In genomic region chr1:243842978-243843490, GRCh38 we compare ENCODE assay signal across 8 cellular contexts. TPM values are rescaled to one million over a fixed set of nuclear protein-coding genes. Genes with fewer than 3 reads are reported as not detected.
DNase-seq lines count a peak whose midpoint lies in the region; ATAC-seq, FAIRE-seq and TF ChIP-seq lines count a peak whose summit lies in the region.

No MANE protein-coding gene starts in this region.

- H3K27ac Mint-ChIP-seq in osteocyte (ENCODE audit: unreplicated experiment), result peak overlapping the region; percentile 96

- no peak overlapping the region for H2AFZ ChIP-seq in endothelial cell of umbilical vein (ENCODE audit: low read depth, low read length)

- H3K27me3 Mint-ChIP-seq in osteocyte (ENCODE audit: unreplicated experiment), result no peaks in the 10 kb centered on the region

- CTCF ChIA-PET in endothelial cell of umbilical vein (lab: Charles Lee), result no interaction called here

- H3K4me1 ChIP-seq in endothelial cell of umbilical vein (ENCODE audit: control insufficient read depth, extremely low read depth, insufficient read depth, low read length), result peaks cover 30% of the 10 kb centered on the region

- intact Hi-C loops in endothelial cell of umbilical vein (cut with micrococcal nuclease), result loop anchor here (2.0 to 10.0 kb wide), 3 partner anchors 50 to 602 kb away; no protein-coding TSS in a partner anchor
- intact Hi-C loops in dorsolateral prefrontal cortex (cut with DNase I), result loop anchor here in 1 of 2 donors (10.0 kb wide), 1 partner anchor 148 kb away; no protein-coding TSS in a partner anchor

- peak; percentile 86 for FAIRE-seq in endothelial cell of umbilical vein (lab: Jason Lieb, UNC)

- in situ Hi-C loops in Caki2 (cut with HindIII; ENCODE audit: low pct_unique_long_range_greater_than_20kb, low sequenced_read_pairs), result no loop called here

- H3K9me3 Mint-ChIP-seq in osteocyte (ENCODE audit: unreplicated experiment), result peaks cover 3% of the 10 kb centered on the region

- peak overlapping the region; percentile 75 for H3K4me2 ChIP-seq in endothelial cell of umbilical vein (ENCODE audit: insufficient read depth, low read length)

- H3K9me3 ChIP-seq in endothelial cell of umbilical vein (replicated peaks; ENCODE audit: control insufficient read depth, insufficient read depth, low read length), result no peaks in the 10 kb centered on the region
- H3K9me3 ChIP-seq in WERI-Rb-1 (ENCODE audit: severe bottlenecking), result no peaks in the 10 kb centered on the region

- no peak for TF ChIP-seq CTCF in endothelial cell of umbilical vein (IDR thresholded peaks at IDR 0.05; ENCODE audit: extremely low read depth in 1 of 2, insufficient read depth in 1 of 2, low read depth in 1 of 2, low read length in 2 of 2)
- no peak for TF ChIP-seq CTCF in osteocyte (IDR thresholded peaks at IDR 0.05)
- no peak for TF ChIP-seq CTCF in WERI-Rb-1 (IDR thresholded peaks at IDR 0.05; ENCODE audit: low read depth, low read length)
- TF ChIP-seq CTCF in dorsolateral prefrontal cortex (IDR thresholded peaks at IDR 0.05 in 54 of 56, conservative IDR thresholded peaks at IDR 0.05 in 2 of 56; ENCODE audit: low read depth in 1 of 56, partially characterized antibody in 56 of 56), result no peak

- BruUV-seq in endothelial cell of umbilical vein (replicated peaks; lab: Mats Ljungman, UMichigan), result no TSS peak

- H3K36me3 ChIP-seq in endothelial cell of umbilical vein (ENCODE audit: control insufficient read depth in 2 of 2, extremely low read depth in 1 of 2, insufficient read depth in 2 of 2, low read length in 2 of 2) (no peaks in the 10 kb centered on the region), WERI-Rb-1 (peaks cover 9% of the 10 kb centered on the region; the same call in 1 of the 2 replicates)

- ATAC-seq in SK-N-SH treated with all-trans-retinoic acid at 6 μM for 48 hours (peak; percentile 94), HG02642 (IDR thresholded peaks at IDR 0.05; ENCODE audit: poor library complexity, unreplicated experiment) (no peak)

- peaks cover 2% of the 10 kb centered on the region for H4K20me1 ChIP-seq in endothelial cell of umbilical vein (replicated peaks; ENCODE audit: control insufficient read depth, extremely low read depth, insufficient read depth, low read length)

- dilution Hi-C loops in endothelial cell of umbilical vein (cut with MboI; ENCODE audit: extremely low pct_ligation_motif_present, low sequenced_read_pairs), result no loop called here

- H3K4me1 Mint-ChIP-seq in osteocyte (ENCODE audit: unreplicated experiment), result peaks cover 53% of the 10 kb centered on the region

- peak; percentile 75 for DNase-seq in Caki2 (ENCODE audit: low read depth)
- peak; percentile 92 for DNase-seq in endothelial cell of umbilical vein (ENCODE audit: low read depth, low spot score)
- no peak for DNase-seq in osteocyte (ENCODE audit: extremely low spot score, unreplicated experiment)
- DNase-seq in WERI-Rb-1, result no peak
- DNase-seq in UCSD-AML1 (lab: John Stamatoyannopoulos, UW; ENCODE audit: unreplicated experiment), result no peak
- no peak for DNase-seq in dorsolateral prefrontal cortex

- H3K27ac ChIP-seq in endothelial cell of umbilical vein (ENCODE audit: insufficient read depth, low read depth, low read length) (peak overlapping the region; percentile 59), WERI-Rb-1 (no peak overlapping the region), dorsolateral prefrontal cortex (peak overlapping the region in 21 of 59 donors; percentile 5 to 60 (median 20))

- peak overlapping the region; percentile 72 for H3K4me3 Mint-ChIP-seq in osteocyte (ENCODE audit: unreplicated experiment)

- no peaks in the 10 kb centered on the region for H3K9me1 ChIP-seq in endothelial cell of umbilical vein (replicated peaks; ENCODE audit: control insufficient read depth, extremely low read depth, insufficient read depth, low read length)

- H3K27me3 ChIP-seq in endothelial cell of umbilical vein (ENCODE audit: control insufficient read depth in 2 of 2, insufficient read depth in 2 of 2, low read length in 2 of 2) (no peaks in the 10 kb centered on the region), WERI-Rb-1 (ENCODE audit: insufficient read depth, low read depth, severe bottlenecking) (no peaks in the 10 kb centered on the region), dorsolateral prefrontal cortex (no peaks in the 10 kb centered on the region)

- H3K4me3 ChIP-seq in endothelial cell of umbilical vein (replicated peaks in 1 of 3; ENCODE audit: insufficient read depth in 1 of 3, low read depth in 1 of 3, low read length in 3 of 3), result peak overlapping the region in 2 of 3 experiments; percentile 17 to 65
- H3K4me3 ChIP-seq in WERI-Rb-1 (ENCODE audit: low read depth, low read length), result no peak overlapping the region
- H3K4me3 ChIP-seq in dorsolateral prefrontal cortex, result peak overlapping the region in 1 of 59 donors; percentile 20

- no peaks in the 10 kb centered on the region for H3K36me3 Mint-ChIP-seq in osteocyte (ENCODE audit: unreplicated experiment)

- H3K79me2 ChIP-seq in endothelial cell of umbilical vein (ENCODE audit: control insufficient read depth, insufficient read depth, low read length), result peaks cover 70% of the 10 kb centered on the region

- POLR2A ChIA-PET in endothelial cell of umbilical vein (lab: Charles Lee), result no interaction called here

- peak overlapping the region; percentile 56 for H3K9ac ChIP-seq in endothelial cell of umbilical vein (replicated peaks; ENCODE audit: extremely low read depth, insufficient read depth, low read length)

- peak; percentile 45 for TF ChIP-seq POLR2A in endothelial cell of umbilical vein (IDR thresholded peaks at IDR 0.05; ENCODE audit: low read depth, low read length)

TF ChIP-seq in SK-N-SH treated with all-trans-retinoic acid at 6 μM for 48 hours, 23 proteins besides CTCF, POLR2A, EP300 and RAD21:
- TF ChIP-seq ZC3H10 (CRISPR knock-in tag; IDR thresholded peaks at IDR 0.05) (no peak), ARNTL (CRISPR knock-in tag; IDR thresholded peaks at IDR 0.05; ENCODE audit: borderline replicate concordance, low read depth) (no peak), ZFP30 (CRISPR knock-in tag; IDR thresholded peaks at IDR 0.05) (no peak), ZNF565 (CRISPR knock-in tag; conservative IDR thresholded peaks at IDR 0.05; ENCODE audit: low read depth) (no peak), RARB (CRISPR knock-in tag; IDR thresholded peaks at IDR 0.05) (no peak), TOX (CRISPR knock-in tag; IDR thresholded peaks at IDR 0.05; ENCODE audit: borderline replicate concordance) (0 out of 2 replicates have a peak, but pooled peaks have one; percentile 30), ZNF8 (CRISPR knock-in tag; IDR thresholded peaks at IDR 0.05) (no peak), OSR1 (CRISPR knock-in tag; IDR thresholded peaks at IDR 0.05) (no peak)

TF ChIP-seq in endothelial cell of umbilical vein, 7 proteins besides CTCF, POLR2A, EP300 and RAD21:
- TF ChIP-seq FOS (IDR thresholded peaks at IDR 0.05; ENCODE audit: borderline replicate concordance, insufficient read depth, low read length), result peak; percentile 91
- TF ChIP-seq JUN (IDR thresholded peaks at IDR 0.05; ENCODE audit: borderline replicate concordance, insufficient read depth, insufficient read length, low read depth), result peak; percentile 89
- no peak for TF ChIP-seq MYC (IDR thresholded peaks at IDR 0.05; ENCODE audit: low read depth, low read length)
- peak; percentile 19 for TF ChIP-seq GATA2 (IDR thresholded peaks at IDR 0.05; ENCODE audit: insufficient read depth, insufficient read length, low read depth, low read length)
- TF ChIP-seq, protein P1, sequence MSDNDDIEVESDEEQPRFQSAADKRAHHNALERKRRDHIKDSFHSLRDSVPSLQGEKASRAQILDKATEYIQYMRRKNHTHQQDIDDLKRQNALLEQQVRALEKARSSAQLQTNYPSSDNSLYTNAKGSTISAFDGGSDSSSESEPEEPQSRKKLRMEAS (IDR thresholded peaks at IDR 0.05; ENCODE audit: insufficient read depth, insufficient read length), result no peak
- TF ChIP-seq POLR2AphosphoS5 (IDR thresholded peaks at IDR 0.05; ENCODE audit: insufficient read depth, low read depth, low read length), result peak; percentile 34
- TF ChIP-seq EZH2 (IDR thresholded peaks at IDR 0.05; ENCODE audit: borderline replicate concordance, low read depth, low read length, severe bottlenecking), result no peak
TF ChIP-seq in endothelial cell of umbilical vein: peak in this region for 4.

RNA-seq across cellular contexts. Expression of gene AKT3, which starts 7.0 kb away (rescaled TPM):
- 22.9 and 31.3 TPM in 2 replicates for total RNA-seq in Caki2 (2014; rRNA removed; shearing (Covaris generic); ENCODE audit: low replicate concordance)
- 97.1 and 98.2 TPM in 2 replicates for total RNA-seq in endothelial cell of umbilical vein
- polyA plus RNA-seq in endothelial cell of umbilical vein, result 18.2 and 20.6 TPM in 2 replicates
- 21.5 and 21.7 TPM in 2 replicates for polyA plus RNA-seq in endothelial cell of umbilical vein (2011; cell fraction: cytosol; rRNA removed)
- 36.3 and 44.6 TPM in 2 replicates for polyA plus RNA-seq in endothelial cell of umbilical vein (2011; cell fraction: nucleus; rRNA removed)
- 30.7 and 41.2 TPM in 2 replicates for polyA plus RNA-seq in endothelial cell of umbilical vein (2012)
- 42.2 and 44.8 TPM in 2 replicates for polyA minus RNA-seq in endothelial cell of umbilical vein
- 0.10 TPM for polyA minus RNA-seq in endothelial cell of umbilical vein (2011; cell fraction: cytosol; rRNA and poly(A)+ RNA removed)
- 83.3 and 96.8 TPM in 2 replicates for polyA minus RNA-seq in endothelial cell of umbilical vein (2011; cell fraction: nucleus; rRNA and poly(A)+ RNA removed)
- total RNA-seq in osteocyte, result 107 and 112 TPM in 2 replicates
- 100 to 1,000 TPM; 292 to 619 (median 420) TPM for total RNA-seq in dorsolateral prefrontal cortex

Comparison
In these comparisons a context has a peak if more than half of its experiments do, and no peak if none do; other contexts are left out.
1. DNase-seq: peak in Caki2 (single experiment) and endothelial cell of umbilical vein (single experiment); none in osteocyte (single experiment), WERI-Rb-1 (single experiment), UCSD-AML1 (single experiment) and dorsolateral prefrontal cortex (0 of 10).